In genomic region chr10:26829810-26830515, GRCh38 we compare ENCODE assay signal across 1 cellular context.
TF ChIP-seq lines count a peak whose summit lies in the region.

No MANE protein-coding gene starts in this region.

TF ChIP-seq in GM12878, 131 proteins besides CTCF, POLR2A, EP300 and RAD21 (continued from another document):
- no peak for TF ChIP-seq NFXL1 (IDR thresholded peaks at IDR 0.05; ENCODE audit: borderline replicate concordance)
- no peak for TF ChIP-seq WRNIP1 (IDR thresholded peaks at IDR 0.05; ENCODE audit: borderline replicate concordance, low read depth, low read length)
- no peak for TF ChIP-seq PML (IDR thresholded peaks at IDR 0.05; ENCODE audit: low read length)
- TF ChIP-seq KAT2A (conservative IDR thresholded peaks at IDR 0.05; ENCODE audit: control insufficient read depth, low read depth, low read length) = no peak
- TF ChIP-seq YBX1 (IDR thresholded peaks at IDR 0.05) = no peak
- no peak for TF ChIP-seq CHD2 (IDR thresholded peaks at IDR 0.05; ENCODE audit: borderline replicate concordance, low read depth, low read length)
- no peak for TF ChIP-seq HDGF (IDR thresholded peaks at IDR 0.05)
